Comparison of ENCODE assay signal across 1 cellular context in genomic region chr13:110311721-110312668, GRCh38.
TF ChIP-seq lines count a peak whose summit lies in the region.

No MANE protein-coding gene starts in this region.

TF ChIP-seq in WTC11, 78 proteins besides CTCF, POLR2A, EP300 and RAD21 (continued from another document):
- TF ChIP-seq, protein P1, sequence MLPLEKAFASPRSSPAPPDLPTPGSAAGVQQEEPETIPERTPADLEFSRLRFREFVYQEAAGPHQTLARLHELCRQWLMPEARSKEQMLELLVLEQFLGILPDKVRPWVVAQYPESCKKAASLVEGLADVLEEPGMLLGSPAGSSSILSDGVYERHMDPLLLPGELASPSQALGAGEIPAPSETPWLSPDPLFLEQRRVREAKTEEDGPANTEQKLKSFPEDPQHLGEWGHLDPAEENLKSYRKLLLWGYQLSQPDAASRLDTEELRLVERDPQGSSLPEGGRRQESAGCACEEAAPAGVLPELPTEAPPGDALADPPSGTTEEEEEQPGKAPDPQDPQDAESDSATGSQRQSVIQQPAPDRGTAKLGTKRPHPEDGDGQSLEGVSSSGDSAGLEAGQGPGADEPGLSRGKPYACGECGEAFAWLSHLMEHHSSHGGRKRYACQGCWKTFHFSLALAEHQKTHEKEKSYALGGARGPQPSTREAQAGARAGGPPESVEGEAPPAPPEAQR (CRISPR knock-in tag; IDR thresholded peaks at IDR 0.05), result no peak
- no peak for TF ChIP-seq ZNF317 (CRISPR knock-in tag; IDR thresholded peaks at IDR 0.05; ENCODE audit: borderline replicate concordance, low read depth)
- TF ChIP-seq, protein P2, sequence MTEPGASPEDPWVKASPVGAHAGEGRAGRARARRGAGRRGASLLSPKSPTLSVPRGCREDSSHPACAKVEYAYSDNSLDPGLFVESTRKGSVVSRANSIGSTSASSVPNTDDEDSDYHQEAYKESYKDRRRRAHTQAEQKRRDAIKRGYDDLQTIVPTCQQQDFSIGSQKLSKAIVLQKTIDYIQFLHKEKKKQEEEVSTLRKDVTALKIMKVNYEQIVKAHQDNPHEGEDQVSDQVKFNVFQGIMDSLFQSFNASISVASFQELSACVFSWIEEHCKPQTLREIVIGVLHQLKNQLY (CRISPR knock-in tag; IDR thresholded peaks at IDR 0.05), result no peak
- no peak for TF ChIP-seq ZNF425 (CRISPR knock-in tag; conservative IDR thresholded peaks at IDR 0.05)
- TF ChIP-seq OVOL2 (CRISPR knock-in tag; IDR thresholded peaks at IDR 0.05; ENCODE audit: borderline replicate concordance), result no peak
